Comparison of ENCODE assay signal across 14 cellular contexts in genomic region chr11:61919841-61920631, GRCh38. TPM values are rescaled to one million over a fixed set of nuclear protein-coding genes. Genes with fewer than 3 reads are reported as not detected.
DNase-seq lines count a peak whose midpoint lies in the region; ATAC-seq and TF ChIP-seq lines count a peak whose summit lies in the region.
"Had no signal": no experiment of that assay in that cellular context is flagged by ENCODE, and none has a peak within 500 bp of the region (broad histone marks: within the 10 kb centered on the region; RNA-seq: fewer than 3 reads in every experiment).

No MANE protein-coding gene starts in this region.

- peaks cover 11 to 26% of the 10 kb centered on the region in 2 donors for H3K4me1 ChIP-seq in breast epithelium
- H3K4me1 ChIP-seq in lower lobe of right lung = peaks cover 39% of the 10 kb centered on the region
- H3K4me1 ChIP-seq in thymus (ENCODE audit: control insufficient read depth, insufficient read depth, low read length) = no peaks in the 10 kb centered on the region

- CTCF ChIA-PET in MCF 10A (lab: Yijun Ruan, JAX) (interaction anchor here (0.6 to 1.3 kb wide), 4 partner anchors 27 to 475 kb away, joined by 3 to 5 read pairs (median 4); no protein-coding TSS in a partner anchor), activated B cell treated with CpG ODN at 0.5 μM for 24 hours (lab: Charles Lee) (no interaction called here)

- TF ChIP-seq CTCF in breast epithelium (IDR thresholded peaks at IDR 0.05) (no peak), MCF 10A (IDR thresholded peaks at IDR 0.05; ENCODE audit: unreplicated experiment) (no peak), activated B cell treated with CpG ODN at 0.5 μM for 24 hours (IDR thresholded peaks at IDR 0.05) (no peak), lower lobe of right lung (IDR thresholded peaks at IDR 0.05) (no peak)

- peaks cover 39% of the 10 kb centered on the region for H3K27me3 Mint-ChIP-seq in MCF 10A (ENCODE audit: insufficient read depth, unreplicated experiment)
- H3K27me3 Mint-ChIP-seq in activated B cell treated with CpG ODN at 0.5 μM for 24 hours = peaks cover 41% of the 10 kb centered on the region
- H3K27me3 Mint-ChIP-seq in T-helper 2 cell treated with Interferon-gamma antibody and Interleukin-4, amounts not matched to agents 5 μg/mL and 100 μg/mL, for 36 hours (ENCODE audit: low read depth) = peaks cover 49% of the 10 kb centered on the region

- no peaks in the 10 kb centered on the region for H3K36me3 ChIP-seq in breast epithelium
- H3K36me3 ChIP-seq in lower lobe of right lung = no peaks in the 10 kb centered on the region
- no peaks in the 10 kb centered on the region for H3K36me3 ChIP-seq in thymus (ENCODE audit: control insufficient read depth, insufficient read depth)
- H3K36me3 ChIP-seq: cardiac muscle cell, MG63, SJCRH30 had no signal

- H3K4me3 Mint-ChIP-seq in MCF 10A (ENCODE audit: unreplicated experiment) (no peak overlapping the region), activated B cell treated with CpG ODN at 0.5 μM for 24 hours (no peak overlapping the region)
- no peak overlapping the region for H3K4me3 Mint-ChIP-seq in T-helper 2 cell treated with Interferon-gamma antibody and Interleukin-4, amounts not matched to agents 5 μg/mL and 100 μg/mL, for 36 hours

- POLR2A ChIA-PET in MCF 10A (lab: Yijun Ruan, JAX) (no interaction called here), activated B cell treated with CpG ODN at 0.5 μM for 24 hours (lab: Charles Lee) (no interaction called here)

- H3K9me3 ChIP-seq in breast epithelium = no peaks in the 10 kb centered on the region
- H3K9me3 ChIP-seq in lower lobe of right lung = no peaks in the 10 kb centered on the region
- no peaks in the 10 kb centered on the region for H3K9me3 ChIP-seq in thymus (ENCODE audit: control insufficient read depth)
- H3K9me3 ChIP-seq: MG63, SJCRH30 had no signal

- BruUV-seq in MCF 10A (replicated peaks; lab: Mats Ljungman, UMichigan) = no TSS peak

- intact Hi-C loops in breast epithelium (cut with DNase I; ENCODE audit: low total_unique reads) = no loop called here
- intact Hi-C loops in MCF 10A (cut with micrococcal nuclease) = no loop called here
- intact Hi-C loops in activated B cell treated with CpG ODN at 0.5 μM for 24 hours (cut with micrococcal nuclease) = no loop called here
- intact Hi-C loops in lower lobe of right lung (cut with DNase I) = no loop called here

- H3K9me3 Mint-ChIP-seq in MCF 10A (ENCODE audit: unreplicated experiment) = no peaks in the 10 kb centered on the region
- H3K9me3 Mint-ChIP-seq in activated B cell treated with CpG ODN at 0.5 μM for 24 hours = no peaks in the 10 kb centered on the region
- no peaks in the 10 kb centered on the region for H3K9me3 Mint-ChIP-seq in T-helper 2 cell treated with Interferon-gamma antibody and Interleukin-4, amounts not matched to agents 5 μg/mL and 100 μg/mL, for 36 hours

- H3K27ac ChIP-seq in breast epithelium = peak overlapping the region; percentile 59 to 95
- peak overlapping the region; percentile 56 for H3K27ac ChIP-seq in lower lobe of right lung
- peak overlapping the region; percentile 8 for H3K27ac ChIP-seq in thymus (ENCODE audit: low read depth)
- H3K27ac ChIP-seq: cardiac muscle cell, SJCRH30 had no signal

- 91% methylated on average over 13 of the region's 13 CpGs for whole genome bisulfite sequencing in thymus

- H3K36me3 Mint-ChIP-seq in MCF 10A (ENCODE audit: insufficient read depth, unreplicated experiment) = no peaks in the 10 kb centered on the region
- H3K36me3 Mint-ChIP-seq in activated B cell treated with CpG ODN at 0.5 μM for 24 hours (ENCODE audit: low read depth) = no peaks in the 10 kb centered on the region
- no peaks in the 10 kb centered on the region for H3K36me3 Mint-ChIP-seq in T-helper 2 cell treated with Interferon-gamma antibody and Interleukin-4, amounts not matched to agents 5 μg/mL and 100 μg/mL, for 36 hours (ENCODE audit: low read depth)

- H3K27me3 ChIP-seq in breast epithelium = no peaks in the 10 kb centered on the region
- H3K27me3 ChIP-seq in lower lobe of right lung (ENCODE audit: low read depth) = peaks cover 28% of the 10 kb centered on the region
- H3K27me3 ChIP-seq in thymus (ENCODE audit: control insufficient read depth, insufficient read depth) = peaks cover 40% of the 10 kb centered on the region
- H3K27me3 ChIP-seq: cardiac muscle cell, MG63 had no signal

- ATAC-seq in activated B cell treated with CpG ODN at 0.5 μM for 24 hours (ENCODE audit: low read depth) (no peak), lower lobe of right lung (no peak), GM19397 (IDR thresholded peaks at IDR 0.05; ENCODE audit: unreplicated experiment) (no peak)

- no peak overlapping the region for H3K27ac Mint-ChIP-seq in MCF 10A (ENCODE audit: low read depth, unreplicated experiment)
- H3K27ac Mint-ChIP-seq in activated B cell treated with CpG ODN at 0.5 μM for 24 hours = no peak overlapping the region
- H3K27ac Mint-ChIP-seq in T-helper 2 cell treated with Interferon-gamma antibody and Interleukin-4, amounts not matched to agents 5 μg/mL and 100 μg/mL, for 36 hours = no peak overlapping the region

- peaks cover 6% of the 10 kb centered on the region for H3K4me1 Mint-ChIP-seq in MCF 10A (ENCODE audit: insufficient read depth, unreplicated experiment)
- H3K4me1 Mint-ChIP-seq in activated B cell treated with CpG ODN at 0.5 μM for 24 hours = peaks cover 14% of the 10 kb centered on the region
- H3K4me1 Mint-ChIP-seq in T-helper 2 cell treated with Interferon-gamma antibody and Interleukin-4, amounts not matched to agents 5 μg/mL and 100 μg/mL, for 36 hours (ENCODE audit: low read depth) = peaks cover 4% of the 10 kb centered on the region

- H3K4me3 ChIP-seq in breast epithelium = peak overlapping the region in 1 of 3 donors; percentile 22
- no peak overlapping the region for H3K4me3 ChIP-seq in lower lobe of right lung
- no peak overlapping the region for H3K4me3 ChIP-seq in thymus (ENCODE audit: low read length)
- H3K4me3 ChIP-seq: cardiac muscle cell, MG63, SJCRH30 had no signal

- DNase-seq in breast epithelium (ENCODE audit: low spot score in 2 of 2) = peak in 1 of 2 donors; percentile 14
- no peak for DNase-seq in MCF 10A (ENCODE audit: unreplicated experiment)
- peak; percentile 10 for DNase-seq in activated B cell treated with CpG ODN at 0.5 μM for 24 hours
- no peak for DNase-seq in lower lobe of right lung
- DNase-seq in HPDE6-E6E7 (ENCODE audit: extremely low spot score) = no peak
- no peak for DNase-seq in T-helper 2 cell treated with Interferon-gamma antibody and Interleukin-4, amounts not matched to agents 5 μg/mL and 100 μg/mL, for 36 hours (ENCODE audit: low spot score)
- DNase-seq: activated gamma-delta T cell treated with Interleukin-2 at 50 U/mL for 16 hours; MG63; occipital lobe; stimulated activated CD4-positive, alpha-beta T cell treated with anti-CD3 and anti-CD28 coated beads, Interleukin-4, amount 100 ng/mL, for 1 hour had no signal

- no peak for TF ChIP-seq POLR2A in breast epithelium (IDR thresholded peaks at IDR 0.05)

RNA-seq across cellular contexts. Expression of gene RAB3IL1, which starts 2.7 kb away (rescaled TPM):
- total RNA-seq in breast epithelium = 10 to 100 TPM; 11.7 to 27.9 (median 22.6) TPM
- 2.3 and 4.5 TPM in 2 replicates for total RNA-seq in MCF 10A (2022)
- not detected in 2 replicates for total RNA-seq in activated B cell treated with CpG ODN at 0.5 μM for 24 hours
- 11.4 TPM for total RNA-seq in lower lobe of right lung
- polyA plus RNA-seq in thymus = 14.2 TPM

RNA-seq across cellular contexts. Expression of gene FADS3, which starts 28.7 kb away (rescaled TPM):
- total RNA-seq in breast epithelium = 100 to 1,000 TPM in 2 of 3 donors, 10 to 100 TPM in 1; 38.8 to 156 (median 112) TPM
- total RNA-seq in MCF 10A (2022) = 145 and 184 TPM in 2 replicates
- 121 and 135 TPM in 2 replicates for total RNA-seq in activated B cell treated with CpG ODN at 0.5 μM for 24 hours
- total RNA-seq in lower lobe of right lung = 50.1 TPM
- 19.3 TPM for polyA plus RNA-seq in thymus

RNA-seq across cellular contexts. Expression of gene BEST1, which starts 30.1 kb away (rescaled TPM):
- total RNA-seq in breast epithelium (10 to 100 TPM in 1 of 3 donors, 1 to 10 TPM in 2; 3.7 to 10.1 (median 5.9) TPM), MCF 10A (2022) (2.5 and 3.2 TPM in 2 replicates), activated B cell treated with CpG ODN at 0.5 μM for 24 hours (0.16 and 0.44 TPM in 2 replicates), lower lobe of right lung (14.1 TPM)
- polyA plus RNA-seq in thymus = 3.3 TPM

RNA-seq across cellular contexts. Expression of gene FTH1, which starts 47.4 kb away (rescaled TPM):
- 1,000 to 10,000 TPM; 2,151 to 6,439 (median 3,491) TPM for total RNA-seq in breast epithelium
- total RNA-seq in MCF 10A (2022) = 8,367 and 15,492 TPM in 2 replicates
- total RNA-seq in activated B cell treated with CpG ODN at 0.5 μM for 24 hours = 865 and 906 TPM in 2 replicates
- 4,616 TPM for total RNA-seq in lower lobe of right lung
- 3,415 TPM for polyA plus RNA-seq in thymus

Comparison
In these comparisons a context has a peak if more than half of its experiments do, and no peak if none do; other contexts are left out.
1. H3K27ac ChIP-seq: peak in every context shown above with its lines; median percentile 77 in breast epithelium; 56 in lower lobe of right lung; 8 in thymus.